Comparison of ENCODE assay signal across 10 cellular contexts in genomic region chr1:166170075-166170474, GRCh38. TPM values are rescaled to one million over a fixed set of nuclear protein-coding genes. Genes with fewer than 3 reads are reported as not detected.
DNase-seq lines count a peak whose midpoint lies in the region; ATAC-seq and TF ChIP-seq lines count a peak whose summit lies in the region.
"Had no signal": no experiment of that assay in that cellular context is flagged by ENCODE, and none has a peak within 500 bp of the region (broad histone marks: within the 10 kb centered on the region; RNA-seq: fewer than 3 reads in every experiment).

No MANE protein-coding gene starts in this region.

- peak overlapping the region; percentile 77 for H3K27ac Mint-ChIP-seq in activated naive CD8-positive, alpha-beta T cell treated with anti-CD3 and anti-CD28 coated beads for 36 hours

- H3K27me3 Mint-ChIP-seq in activated naive CD8-positive, alpha-beta T cell treated with anti-CD3 and anti-CD28 coated beads for 36 hours: peaks cover 38% of the 10 kb centered on the region

- no peak overlapping the region for H3K4me3 Mint-ChIP-seq in activated naive CD8-positive, alpha-beta T cell treated with anti-CD3 and anti-CD28 coated beads for 36 hours

- H3K4me1 Mint-ChIP-seq in activated naive CD8-positive, alpha-beta T cell treated with anti-CD3 and anti-CD28 coated beads for 36 hours: peaks cover 27% of the 10 kb centered on the region

- no peaks in the 10 kb centered on the region for H3K36me3 Mint-ChIP-seq in activated naive CD8-positive, alpha-beta T cell treated with anti-CD3 and anti-CD28 coated beads for 36 hours

- no peak for DNase-seq in activated naive CD8-positive, alpha-beta T cell treated with anti-CD3 and anti-CD28 coated beads for 36 hours
- DNase-seq in erythroblast (lab: John Stamatoyannopoulos, UW): no peak
- no peak for DNase-seq in stimulated activated naive CD4-positive, alpha-beta T cell (lab: John Stamatoyannopoulos, UW)
- DNase-seq in KG1 (lab: John Stamatoyannopoulos, UW): no peak
- DNase-seq: activated CD4-positive, alpha-beta T cell treated with anti-CD3 and anti-CD28 coated beads for 1 hour; NCI-H1436; transverse colon had no signal

- ATAC-seq in GM18868 (IDR thresholded peaks at IDR 0.05; ENCODE audit: unreplicated experiment): peak; percentile 67
- peak; percentile 47 for ATAC-seq in GM21390 (IDR thresholded peaks at IDR 0.05; ENCODE audit: unreplicated experiment)
- ATAC-seq in HG03045 (IDR thresholded peaks at IDR 0.05; ENCODE audit: unreplicated experiment): peak; percentile 60

- H3K9me3 Mint-ChIP-seq in activated naive CD8-positive, alpha-beta T cell treated with anti-CD3 and anti-CD28 coated beads for 36 hours: no peaks in the 10 kb centered on the region

- TF ChIP-seq POLR2A in erythroblast (IDR thresholded peaks at IDR 0.05; ENCODE audit: low read length): no peak

RNA-seq across cellular contexts. Expression of gene FAM78B, which starts 3.3 kb away (rescaled TPM):
- total RNA-seq in activated naive CD8-positive, alpha-beta T cell treated with anti-CD3 and anti-CD28 coated beads for 36 hours: under 1 TPM; 0.62 to 0.74 TPM
